Comparison of ENCODE assay signal across 9 cellular contexts in the genomic region with DNA sequence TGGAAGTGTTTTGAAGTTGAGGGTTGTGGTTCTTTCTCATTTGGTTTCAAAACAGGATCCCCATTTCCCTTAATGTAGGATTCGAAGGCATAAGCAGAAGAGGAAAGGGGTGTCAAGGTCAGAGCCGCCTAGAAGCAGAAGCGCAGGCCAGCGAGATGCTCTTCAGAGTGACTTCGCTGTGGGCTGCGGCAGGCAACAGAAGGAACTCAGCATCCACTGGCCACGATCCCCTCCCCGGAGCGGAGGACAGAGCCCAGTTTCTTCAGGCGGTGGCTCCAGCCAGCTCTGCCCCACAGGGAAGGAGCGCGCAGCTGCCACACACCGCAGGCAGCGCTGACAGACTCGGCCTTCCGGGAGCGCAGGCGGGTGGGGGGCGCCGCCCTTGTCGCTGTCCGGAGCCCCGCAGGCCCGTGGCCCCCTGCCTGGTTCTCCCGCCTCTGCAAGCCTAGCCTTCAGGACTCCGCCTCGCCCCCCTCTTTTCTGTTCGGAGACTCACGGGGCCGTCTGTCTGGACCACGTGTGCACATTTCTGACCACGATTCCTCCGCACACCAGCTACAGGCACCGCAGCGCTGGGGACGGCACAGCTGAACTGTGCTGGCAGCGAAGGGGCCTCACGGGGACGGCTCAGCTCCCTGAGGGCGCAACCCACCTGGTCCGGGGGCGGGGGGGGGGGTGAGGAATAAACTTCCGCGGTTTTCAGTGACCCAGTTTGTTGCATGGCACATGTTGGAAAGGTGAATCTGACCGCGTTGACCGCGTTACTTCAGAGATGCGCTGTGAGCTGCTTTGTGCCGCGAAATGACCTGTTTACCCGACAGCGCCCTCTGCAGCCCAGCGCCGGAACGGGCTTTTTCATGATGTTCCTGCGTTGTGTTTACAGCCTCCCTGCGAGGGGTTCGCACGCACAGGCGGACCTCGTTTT. TPM values are rescaled to one million over a fixed set of nuclear protein-coding genes. Genes with fewer than 3 reads are reported as not detected.
DNase-seq lines count a peak whose midpoint lies in the region; ATAC-seq lines count a peak whose summit lies in the region.
"Had no signal": no experiment of that assay in that cellular context is flagged by ENCODE, and none has a peak within 500 bp of the region (broad histone marks: within the 10 kb centered on the region; RNA-seq: fewer than 3 reads in every experiment).

No MANE protein-coding gene starts in this region.

- H3K9me3 Mint-ChIP-seq in CD8-positive, alpha-beta memory T cell: no peaks in the 10 kb centered on the region
- H3K9me3 Mint-ChIP-seq in IgD-negative memory B cell: peaks cover 0 to 5% (median 4%) of the 10 kb centered on the region in 3 donors
- no peaks in the 10 kb centered on the region for H3K9me3 Mint-ChIP-seq in activated naive CD8-positive, alpha-beta T cell treated with anti-CD3 and anti-CD28 coated beads, Interleukin-2, amount 50 U/mL, for 24 hours

- H3K4me1 ChIP-seq in CD8-positive, alpha-beta memory T cell (ENCODE audit: insufficient read depth, low read length): peaks cover 6% of the 10 kb centered on the region

- DNase-seq in CD8-positive, alpha-beta memory T cell: peak; percentile 57 to 86 (median 76)
- DNase-seq in SKM-1 (lab: John Stamatoyannopoulos, UW; ENCODE audit: unreplicated experiment) (peak; percentile 1), hypothalamus (lab: John Stamatoyannopoulos, UW) (peak in 42 of 51 donors; percentile 12 to 78 (median 46)), sciatic nerve (ENCODE audit: low spot score) (peak; percentile 79), cortex of kidney (lab: John Stamatoyannopoulos, UW) (no peak)
- DNase-seq in activated naive CD8-positive, alpha-beta T cell treated with anti-CD3 and anti-CD28 coated beads, Interleukin-2, amount 50 U/mL, for 24 hours: peak; percentile 89

- peak; percentile 43 for ATAC-seq in GM19468 (IDR thresholded peaks at IDR 0.05; ENCODE audit: extremely low read depth, unreplicated experiment)
- peak; percentile 85 for ATAC-seq in activated naive CD8-positive, alpha-beta T cell treated with anti-CD3 and anti-CD28 coated beads, Interleukin-2, amount 50 U/mL, for 24 hours
- peak; percentile 81 for ATAC-seq in sciatic nerve

- H3K36me3 Mint-ChIP-seq in CD8-positive, alpha-beta memory T cell: peaks cover 0 to 2% (median 2%) of the 10 kb centered on the region in 3 donors
- no peaks in the 10 kb centered on the region for H3K36me3 Mint-ChIP-seq in IgD-negative memory B cell
- H3K36me3 Mint-ChIP-seq in activated naive CD8-positive, alpha-beta T cell treated with anti-CD3 and anti-CD28 coated beads, Interleukin-2, amount 50 U/mL, for 24 hours (ENCODE audit: low read depth): no peaks in the 10 kb centered on the region

- peak overlapping the region; percentile 87 to 95 (median 91) for H3K4me3 Mint-ChIP-seq in CD8-positive, alpha-beta memory T cell
- peak overlapping the region; percentile 81 to 96 (median 90) for H3K4me3 Mint-ChIP-seq in IgD-negative memory B cell
- peak overlapping the region; percentile 76 for H3K4me3 Mint-ChIP-seq in activated naive CD8-positive, alpha-beta T cell treated with anti-CD3 and anti-CD28 coated beads, Interleukin-2, amount 50 U/mL, for 24 hours

- intact Hi-C loops in sciatic nerve (cut with DNase I): no loop called here

- no peak overlapping the region for H3K27ac ChIP-seq in CD8-positive, alpha-beta memory T cell (ENCODE audit: low read depth, low read length)

- no peaks in the 10 kb centered on the region for H3K36me3 ChIP-seq in CD8-positive, alpha-beta memory T cell (ENCODE audit: insufficient read depth, low read length)

- H3K9me3 ChIP-seq in CD8-positive, alpha-beta memory T cell (ENCODE audit: low read length): no peaks in the 10 kb centered on the region

- H3K27ac Mint-ChIP-seq in CD8-positive, alpha-beta memory T cell: peak overlapping the region; percentile 80 to 97 (median 90)
- H3K27ac Mint-ChIP-seq in IgD-negative memory B cell: peak overlapping the region; percentile 73 to 91 (median 74)
- H3K27ac Mint-ChIP-seq in activated naive CD8-positive, alpha-beta T cell treated with anti-CD3 and anti-CD28 coated beads, Interleukin-2, amount 50 U/mL, for 24 hours: peak overlapping the region; percentile 82

- H3K4me3 ChIP-seq in CD8-positive, alpha-beta memory T cell (ENCODE audit: low read length): peak overlapping the region; percentile 59

- POLR2A ChIA-PET in CD8-positive, alpha-beta memory T cell (lab: Charles Lee): interaction anchor here (1.3 kb wide), 1 partner anchor 9 kb away, joined by 8 read pairs; no protein-coding TSS in a partner anchor

- CTCF ChIA-PET in CD8-positive, alpha-beta memory T cell (lab: Charles Lee): interaction anchor here (0.6 to 1.8 kb wide), 14 partner anchors 8 to 1560 kb away, joined by 3 to 7 read pairs (median 3); no protein-coding TSS in a partner anchor

- H3K4me1 Mint-ChIP-seq in CD8-positive, alpha-beta memory T cell: peaks cover 19 to 31% (median 25%) of the 10 kb centered on the region in 3 donors
- peaks cover 2 to 21% (median 15%) of the 10 kb centered on the region in 3 donors for H3K4me1 Mint-ChIP-seq in IgD-negative memory B cell
- H3K4me1 Mint-ChIP-seq in activated naive CD8-positive, alpha-beta T cell treated with anti-CD3 and anti-CD28 coated beads, Interleukin-2, amount 50 U/mL, for 24 hours: peaks cover 24% of the 10 kb centered on the region

- H3K27me3 Mint-ChIP-seq in CD8-positive, alpha-beta memory T cell: peaks cover 3% of the 10 kb centered on the region in 2 donors
- peaks cover 31% of the 10 kb centered on the region for H3K27me3 Mint-ChIP-seq in IgD-negative memory B cell
- peaks cover 27% of the 10 kb centered on the region for H3K27me3 Mint-ChIP-seq in activated naive CD8-positive, alpha-beta T cell treated with anti-CD3 and anti-CD28 coated beads, Interleukin-2, amount 50 U/mL, for 24 hours

- no peaks in the 10 kb centered on the region for H3K27me3 ChIP-seq in CD8-positive, alpha-beta memory T cell (ENCODE audit: insufficient read depth, low read length, poor library complexity, severe bottlenecking)

RNA-seq across cellular contexts. Expression of a gene that starts 26.1 kb away (rescaled TPM):
- total RNA-seq in CD8-positive, alpha-beta memory T cell: not detected
- polyA plus RNA-seq in CD8-positive, alpha-beta memory T cell: not detected
- not detected for polyA plus RNA-seq in IgD-negative memory B cell
- total RNA-seq in sciatic nerve: not detected
- total RNA-seq: T-helper 1 cell treated with Interleukin-12 subunit alpha and Interleukin-12 subunit beta and Interleukin-4 antibody, amounts not matched to agents 30 ng/mL and 1 ng/mL, for 36 hours had no signal

RNA-seq across cellular contexts. Expression of a gene that starts 59.9 kb away (rescaled TPM):
- total RNA-seq in CD8-positive, alpha-beta memory T cell: not detected
- not detected for polyA plus RNA-seq in CD8-positive, alpha-beta memory T cell
- not detected for polyA plus RNA-seq in IgD-negative memory B cell
- total RNA-seq in sciatic nerve: not detected
- total RNA-seq: T-helper 1 cell treated with Interleukin-12 subunit alpha and Interleukin-12 subunit beta and Interleukin-4 antibody, amounts not matched to agents 30 ng/mL and 1 ng/mL, for 36 hours had no signal
